Comparison of ENCODE assay signal across 22 cellular contexts in the genomic region with DNA sequence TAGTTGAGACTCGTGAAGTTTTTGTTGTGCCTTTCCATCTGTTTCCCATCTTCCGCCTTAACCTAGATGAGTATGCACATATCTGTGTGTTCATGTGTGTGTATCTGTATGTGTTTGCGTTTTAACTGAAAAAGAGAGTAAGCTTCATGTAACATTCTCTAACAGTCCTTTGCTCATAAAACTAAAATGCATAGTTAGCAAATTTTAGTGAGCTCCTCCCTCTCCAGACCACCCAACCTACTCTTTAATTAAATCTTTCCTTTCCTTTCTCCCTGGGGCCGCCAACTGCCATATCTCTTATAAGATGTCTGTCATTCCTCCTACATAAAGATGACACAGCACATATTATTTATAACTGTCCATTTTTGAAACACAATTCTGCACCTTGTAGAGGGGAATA.
DNase-seq lines count a peak whose midpoint lies in the region; ATAC-seq, FAIRE-seq and TF ChIP-seq lines count a peak whose summit lies in the region.
"Had no signal": no experiment of that assay in that cellular context is flagged by ENCODE, and none has a peak within 500 bp of the region (broad histone marks: within the 10 kb centered on the region; RNA-seq: fewer than 3 reads in every experiment).

No MANE protein-coding gene starts in this region.

- no peaks in the 10 kb centered on the region for H3K27me3 ChIP-seq in BLaER1 treated with 17β-estradiol and CSF1 and Interleukin-3, amounts not matched to agents 10 nM and 100 nM
- H3K27me3 ChIP-seq in IMR-90 (ENCODE audit: control insufficient read depth, insufficient read depth, low read length) (no peaks in the 10 kb centered on the region), H1 (replicated peaks in 1 of 4; ENCODE audit: control insufficient read depth in 3 of 4, extremely low read depth in 1 of 4, insufficient read depth in 3 of 4, low read length in 3 of 4) (no peaks in the 10 kb centered on the region)

- H4K20me1 ChIP-seq in BLaER1 treated with 17β-estradiol and CSF1 and Interleukin-3, amounts not matched to agents 10 nM and 100 nM: no peaks in the 10 kb centered on the region
- no peaks in the 10 kb centered on the region for H4K20me1 ChIP-seq in IMR-90 (ENCODE audit: insufficient read depth, low read length)
- no peaks in the 10 kb centered on the region for H4K20me1 ChIP-seq in H1 (replicated peaks in 1 of 2; ENCODE audit: control insufficient read depth in 1 of 2, insufficient read depth in 2 of 2, low read length in 2 of 2)

- H2BK5ac ChIP-seq in IMR-90 (ENCODE audit: low read depth, low read length, poor library complexity, severe bottlenecking): no peak overlapping the region
- no peak overlapping the region for H2BK5ac ChIP-seq in H1 (ENCODE audit: low read depth, low read length)

- CTCF ChIA-PET in IMR-90 (lab: Yijun Ruan, JAX) (no interaction called here), H1 (lab: Charles Lee; ENCODE audit: partially characterized antibody) (interaction anchor here (0.7 kb wide), 1 partner anchor 222 kb away, joined by 4 read pairs; a partner anchor contains a TSS)

- intact Hi-C loops in IMR-90 (cut with micrococcal nuclease): no loop called here

- H3K9me1 ChIP-seq in IMR-90 (ENCODE audit: insufficient read depth, low read length): no peaks in the 10 kb centered on the region

- BruUV-seq in IMR-90 (replicated peaks; lab: Mats Ljungman, UMichigan): no TSS peak

- dilution Hi-C loops in IMR-90 (cut with HindIII; ENCODE audit: low sequenced_read_pairs, unreplicated experiment): no loop called here

- H3K9ac ChIP-seq in BLaER1 treated with 17β-estradiol and CSF1 and Interleukin-3, amounts not matched to agents 10 nM and 100 nM: peak overlapping the region in 8 of 11 experiments; percentile 7 to 70 (median 40); a peak in 12 of 22 replicates
- H3K9ac ChIP-seq in IMR-90 (ENCODE audit: low read depth, low read length) (no peak overlapping the region), H1 (replicated peaks in 1 of 4; ENCODE audit: extremely low read depth in 1 of 4, low read depth in 3 of 4, low read length in 3 of 4) (no peak overlapping the region)
- H3K9ac ChIP-seq: GM23248 had no signal

- POLR2A ChIA-PET in IMR-90 (lab: Charles Lee; ENCODE audit: unreplicated experiment) (no interaction called here), H1 (lab: Charles Lee; ENCODE audit: partially characterized antibody) (no interaction called here)

- no peak overlapping the region for H2BK20ac ChIP-seq in IMR-90 (ENCODE audit: low read depth, low read length)
- H2BK20ac ChIP-seq in H1 (ENCODE audit: low read length): no peak overlapping the region

- H3K4ac ChIP-seq in IMR-90 (ENCODE audit: low read depth, low read length) (no peak overlapping the region), H1 (replicated peaks; ENCODE audit: insufficient read length, low read depth, low read length) (no peak overlapping the region)

- no peak overlapping the region for H4K8ac ChIP-seq in IMR-90 (ENCODE audit: low read depth in 2 of 2, low read length in 2 of 2)
- no peak overlapping the region for H4K8ac ChIP-seq in H1 (ENCODE audit: extremely low read depth, insufficient read depth, low read length)

- TF ChIP-seq POLR2A in IMR-90 (IDR thresholded peaks at IDR 0.05; ENCODE audit: low read depth, low read length) (no peak), H1 (IDR thresholded peaks at IDR 0.05; ENCODE audit: control extremely low read depth in 1 of 2, low read depth in 2 of 2, low read length in 2 of 2) (no peak)

- H3K14ac ChIP-seq in IMR-90 (replicated peaks; ENCODE audit: low read depth, low read length) (no peak overlapping the region), H1 (ENCODE audit: insufficient read length) (no peak overlapping the region)

- H3K79me2 ChIP-seq in H1 (ENCODE audit: control insufficient read depth in 1 of 2, insufficient read depth in 2 of 2, low read length in 2 of 2): no peaks in the 10 kb centered on the region

- H3K56ac ChIP-seq in IMR-90 (ENCODE audit: extremely low read depth, insufficient read depth, low read length) (no peak overlapping the region), H1 (replicated peaks; ENCODE audit: insufficient read length, low read depth, low read length) (no peak overlapping the region)

- H3K23ac ChIP-seq in IMR-90 (ENCODE audit: low read depth, low read length): no peak overlapping the region
- H3K23ac ChIP-seq in H1 (ENCODE audit: insufficient read length): no peak overlapping the region

- H3K9me3 ChIP-seq in BLaER1 treated with 17β-estradiol and CSF1 and Interleukin-3, amounts not matched to agents 10 nM and 100 nM (replicated peaks in 1 of 11): no peaks in the 10 kb centered on the region
- H3K9me3 ChIP-seq in IMR-90 (ENCODE audit: control insufficient read depth, insufficient read depth, low read length): no peaks in the 10 kb centered on the region
- no peaks in the 10 kb centered on the region for H3K9me3 ChIP-seq in H1 (ENCODE audit: insufficient read depth in 2 of 2, low read depth in 1 of 2, low read length in 1 of 2)

- no peaks in the 10 kb centered on the region for H3K36me3 ChIP-seq in BLaER1 treated with 17β-estradiol and CSF1 and Interleukin-3, amounts not matched to agents 10 nM and 100 nM
- H3K36me3 ChIP-seq in IMR-90 (ENCODE audit: control insufficient read depth, insufficient read depth, low read length): no peaks in the 10 kb centered on the region
- no peaks in the 10 kb centered on the region for H3K36me3 ChIP-seq in H1 (ENCODE audit: control insufficient read depth in 2 of 4, insufficient read depth in 4 of 4, low read length in 3 of 4)

- peak overlapping the region in 1 of 10 experiments; percentile 1; a peak in 1 of 20 replicates for H3K4me3 ChIP-seq in BLaER1 treated with 17β-estradiol and CSF1 and Interleukin-3, amounts not matched to agents 10 nM and 100 nM
- H3K4me3 ChIP-seq in IMR-90 (ENCODE audit: insufficient read depth, low read depth, low read length) (no peak overlapping the region), H1 (ENCODE audit: extremely low read depth in 1 of 4, insufficient read depth in 2 of 4, low read depth in 3 of 4, low read length in 4 of 4) (no peak overlapping the region)
- H3K4me3 ChIP-seq: GM12878, GM23248 had no signal

- H2AK9ac ChIP-seq in IMR-90 (replicated peaks; ENCODE audit: low read depth, low read length, poor library complexity): no peak overlapping the region

- TF ChIP-seq CTCF in IMR-90 (conservative IDR thresholded peaks at IDR 0.05; ENCODE audit: low read depth, low read length) (no peak), H1 (IDR thresholded peaks at IDR 0.05; ENCODE audit: control extremely low read depth in 1 of 3, insufficient read depth in 1 of 3, low read depth in 1 of 3, low read length in 3 of 3) (no peak)

- H2BK15ac ChIP-seq in IMR-90 (ENCODE audit: low read depth, low read length) (no peak overlapping the region), H1 (ENCODE audit: low read length) (no peak overlapping the region)

- H2AFZ ChIP-seq in IMR-90 (replicated peaks; ENCODE audit: low read length, poor library complexity) (no peak overlapping the region), H1 (ENCODE audit: low read length) (no peak overlapping the region)
- H2AFZ ChIP-seq: GM23248 had no signal

- no peak overlapping the region for H2BK12ac ChIP-seq in H1 (ENCODE audit: low read depth, low read length)

- H3K4me1 ChIP-seq in BLaER1 treated with 17β-estradiol and CSF1 and Interleukin-3, amounts not matched to agents 10 nM and 100 nM: peaks cover 33 to 80% (median 41%) of the 10 kb centered on the region in 10 experiments
- H3K4me1 ChIP-seq in IMR-90 (ENCODE audit: control insufficient read depth, insufficient read depth, low read length) (no peaks in the 10 kb centered on the region), H1 (replicated peaks in 1 of 4; ENCODE audit: control insufficient read depth in 3 of 4, insufficient read depth in 4 of 4, low read length in 3 of 4) (no peaks in the 10 kb centered on the region)

- no peaks in the 10 kb centered on the region for H3K23me2 ChIP-seq in H1 (ENCODE audit: low read depth, low read length)

- DNase-seq in IMR-90: no peak
- no peak for DNase-seq in H1 (ENCODE audit: low read depth in 1 of 2, low spot score in 2 of 2)
- no peak for DNase-seq in hypothalamus (lab: John Stamatoyannopoulos, UW)
- DNase-seq in KG1 (lab: John Stamatoyannopoulos, UW): no peak
- DNase-seq in OCI-M2 (lab: John Stamatoyannopoulos, UW; ENCODE audit: unreplicated experiment): no peak
- DNase-seq: AML-193; CD4-positive, CD25-positive, alpha-beta regulatory T cell; CD8-positive, alpha-beta memory T cell; COR-L47; DMS 273 treated with DMSO at 0.1 percent for 48 hours; DMS53; DND-41; EL; GM23248; HCEC 1CT; HFFc6; Karpas-422 had no signal

- H4K5ac ChIP-seq in IMR-90 (ENCODE audit: low read depth, low read length) (no peak overlapping the region), H1 (ENCODE audit: insufficient read length, low read depth, low read length) (no peak overlapping the region)

- no peak overlapping the region for H2BK120ac ChIP-seq in IMR-90 (ENCODE audit: low read depth, low read length)
- H2BK120ac ChIP-seq in H1 (replicated peaks; ENCODE audit: low read depth, low read length): no peak overlapping the region

- H2AK5ac ChIP-seq in IMR-90 (ENCODE audit: low read depth, low read length) (no peak overlapping the region), H1 (ENCODE audit: low read depth, low read length) (no peak overlapping the region)

- WGBS in IMR-90 (ENCODE audit: extremely low coverage in 2 of 2, insufficient read length in 1 of 2), 2 experiments: no CpG with 5 or more reads among the region's 4 CpGs
- 91% methylated on average over 4 of the region's 4 CpGs; no CpG with 5 or more reads in 1 of the 2 experiments for WGBS in H1 (ENCODE audit: extremely low coverage in 1 of 2, insufficient coverage in 1 of 2, insufficient read length in 1 of 2, insufficient replicate concordance in 2 of 2, low coverage in 1 of 2, low lambda C conversion rate in 2 of 2, missing lambda C conversion rate in 1 of 2), 2 experiments

- no peak overlapping the region for H4K91ac ChIP-seq in IMR-90 (ENCODE audit: insufficient read depth, low read depth, low read length)
- no peak overlapping the region for H4K91ac ChIP-seq in H1 (replicated peaks; ENCODE audit: insufficient read length, low read length)

- H3K18ac ChIP-seq in IMR-90 (ENCODE audit: low read depth, low read length) (no peak overlapping the region), H1 (ENCODE audit: extremely low read depth, low read length) (no peak overlapping the region)

- no peak for FAIRE-seq in H1 (lab: Jason Lieb, UNC)
- FAIRE-seq: A204.1, GM12878, H54, HTR-8/SVneo had no signal

- H3K4me2 ChIP-seq in BLaER1 treated with 17β-estradiol and CSF1 and Interleukin-3, amounts not matched to agents 10 nM and 100 nM: peak overlapping the region; percentile 23 to 75 (median 64); a peak in 21 of 22 replicates
- H3K4me2 ChIP-seq in IMR-90 (ENCODE audit: low read depth, low read length) (no peak overlapping the region), H1 (ENCODE audit: insufficient read depth in 1 of 2, low read depth in 2 of 2, low read length in 2 of 2) (no peak overlapping the region)

- in situ Hi-C loops in IMR-90 (cut with MboI; ENCODE audit: low sequenced_read_pairs): no loop called here

- H3K27ac ChIP-seq in BLaER1 treated with 17β-estradiol and CSF1 and Interleukin-3, amounts not matched to agents 10 nM and 100 nM: peak overlapping the region; percentile 42 to 87 (median 71); a peak in 21 of 22 replicates
- H3K27ac ChIP-seq in IMR-90 (ENCODE audit: insufficient read depth, low read length): no peak overlapping the region
- H3K27ac ChIP-seq in H1 (ENCODE audit: low read depth, low read length): no peak overlapping the region
- H3K27ac ChIP-seq: GM23248 had no signal

- ATAC-seq in IMR-90 (ENCODE audit: low read depth): no peak
- ATAC-seq: GM12878 had no signal

- H3K79me1 ChIP-seq in IMR-90 (ENCODE audit: low read depth in 1 of 2, low read length in 2 of 2): no peaks in the 10 kb centered on the region
- H3K79me1 ChIP-seq in H1 (ENCODE audit: low read depth, low read length): no peaks in the 10 kb centered on the region

- no peak for TF ChIP-seq EP300 in H1 (IDR thresholded peaks at IDR 0.05; ENCODE audit: borderline replicate concordance in 1 of 2, low read depth in 2 of 2, low read length in 2 of 2)

- no peak for TF ChIP-seq RAD21 in IMR-90 (IDR thresholded peaks at IDR 0.05; ENCODE audit: low read length)
- no peak for TF ChIP-seq RAD21 in H1 (IDR thresholded peaks at IDR 0.05 in 1 of 2, conservative IDR thresholded peaks at IDR 0.05 in 1 of 2; ENCODE audit: low read depth in 2 of 2, low read length in 2 of 2)

Comparison
In these comparisons a context has a peak if more than half of its experiments do, and no peak if none do; other contexts are left out.
1. H3K27ac ChIP-seq: peak in BLaER1 treated with 17β-estradiol and CSF1 and Interleukin-3, amounts not matched to agents 10 nM and 100 nM (11 of 11); none in IMR-90 (single experiment) and H1 (single experiment).
2. H3K4me2 ChIP-seq: peak in BLaER1 treated with 17β-estradiol and CSF1 and Interleukin-3, amounts not matched to agents 10 nM and 100 nM (11 of 11); none in IMR-90 (single experiment) and H1 (0 of 2).
3. H3K9ac ChIP-seq: peak in BLaER1 treated with 17β-estradiol and CSF1 and Interleukin-3, amounts not matched to agents 10 nM and 100 nM (8 of 11); none in IMR-90 (single experiment) and H1 (0 of 4).